Comparison of ENCODE assay signal across 30 cellular contexts in genomic region chr7:101342892-101343291, GRCh38. TPM values are rescaled to one million over a fixed set of nuclear protein-coding genes. Genes with fewer than 3 reads are reported as not detected.
"Had no signal": no experiment of that assay in that cellular context is flagged by ENCODE, and none has a peak within 500 bp of the region (broad histone marks: within the 10 kb centered on the region; RNA-seq: fewer than 3 reads in every experiment).

No MANE protein-coding gene starts in this region.

- H3K27me3 ChIP-seq: colonic mucosa, left lung had no signal

- H3K27ac ChIP-seq: colonic mucosa, epithelial cell of prostate, esophagus squamous epithelium, gastrocnemius medialis, heart right ventricle, left lung, lower lobe of right lung had no signal

- H3K4me3 ChIP-seq: colonic mucosa, esophagus squamous epithelium, gastrocnemius medialis, heart right ventricle, left lung, lower lobe of right lung, mucosa of descending colon had no signal

- ATAC-seq: effector memory CD8-positive, alpha-beta T cell; esophagus mucosa; gastrocnemius medialis; heart right ventricle; left cardiac atrium; left lung; left ventricle myocardium superior; lower lobe of right lung; mucosa of descending colon had no signal

- H3K9me3 ChIP-seq: colonic mucosa, esophagus squamous epithelium, gastrocnemius medialis, heart right ventricle, left lung, lower lobe of right lung, mucosa of descending colon had no signal

- H3K4me1 ChIP-seq: colonic mucosa, esophagus squamous epithelium, gastrocnemius medialis, heart right ventricle, left lung, lower lobe of right lung had no signal

- H3K4me1 Mint-ChIP-seq: endodermal cell, naive B cell had no signal

- DNase-seq: colonic mucosa; cortex of kidney; effector CD8-positive, alpha-beta T cell; effector memory CD8-positive, alpha-beta T cell; endodermal cell; erythroblast; esophagus squamous epithelium; foreskin fibroblast; foreskin melanocyte; gastrocnemius medialis; glutamatergic neuron; head of caudate nucleus; heart right ventricle; hippocampal formation; left cardiac atrium; left ventricle myocardium superior; lower lobe of right lung; mesenchymal stem cell; mucosa of descending colon; naive B cell had no signal

- H3K4me3 Mint-ChIP-seq: dendritic cell treated with granulocyte-macrophage colony-stimulating factor and Interleukin-4, amounts not matched to agents 40 ng/mL and 50 ng/mL, for 4 days; effector memory CD8-positive, alpha-beta T cell; endodermal cell; mesothelial cell of epicardium; naive B cell had no signal

- H3K36me3 ChIP-seq: colonic mucosa, esophagus squamous epithelium, gastrocnemius medialis, heart right ventricle, left lung, lower lobe of right lung had no signal

- H3K36me3 Mint-ChIP-seq: mesothelial cell of epicardium, naive B cell had no signal

- H3K9me3 Mint-ChIP-seq: dendritic cell treated with granulocyte-macrophage colony-stimulating factor and Interleukin-4, amounts not matched to agents 40 ng/mL and 50 ng/mL, for 4 days; effector memory CD8-positive, alpha-beta T cell; endodermal cell; mesothelial cell of epicardium; naive B cell had no signal

- H3K27ac Mint-ChIP-seq: dendritic cell treated with granulocyte-macrophage colony-stimulating factor and Interleukin-4, amounts not matched to agents 40 ng/mL and 50 ng/mL, for 4 days; effector memory CD8-positive, alpha-beta T cell; endodermal cell; mesothelial cell of epicardium had no signal

RNA-seq across cellular contexts. Expression of gene COL26A1, which starts 19.8 kb away (rescaled TPM):
- total RNA-seq: dermis microvascular lymphatic vessel endothelial cell, esophagus mucosa, esophagus squamous epithelium, gastrocnemius medialis, glomerular endothelial cell, left cardiac atrium, left ventricle myocardium superior, lung microvascular endothelial cell, mesenteric fat pad, mucosa of descending colon had no signal
- polyA plus RNA-seq: keratinocyte had no signal
